9 cellular contexts compared by ENCODE assay signal in genomic region chr19:5480427-5480836, GRCh38. TPM values are rescaled to one million over a fixed set of nuclear protein-coding genes. Genes with fewer than 3 reads are reported as not detected.
DNase-seq lines count a peak whose midpoint lies in the region; ATAC-seq and TF ChIP-seq lines count a peak whose summit lies in the region.
"Had no signal": no experiment of that assay in that cellular context is flagged by ENCODE, and none has a peak within 500 bp of the region (broad histone marks: within the 10 kb centered on the region; RNA-seq: fewer than 3 reads in every experiment).

No MANE protein-coding gene starts in this region.

- no peak overlapping the region for H2BK12ac ChIP-seq in H9 (ENCODE audit: insufficient read length, low read depth, low read length)

- no peak for ATAC-seq in omental fat pad (ENCODE audit: low FRiP score)

- H3K4me1 Mint-ChIP-seq in H9, result peaks cover 8 to 17% of the 10 kb centered on the region in 2 experiments
- no peaks in the 10 kb centered on the region for H3K4me1 Mint-ChIP-seq in CD8-positive, alpha-beta memory T cell

- no peak overlapping the region for H4K91ac ChIP-seq in H9 (ENCODE audit: insufficient read length, low read depth, low read length)

- peaks cover 76% of the 10 kb centered on the region for H3K27me3 Mint-ChIP-seq in H9 (ENCODE audit: low read depth)
- H3K27me3 Mint-ChIP-seq in CD8-positive, alpha-beta memory T cell, result peaks cover 24 to 59% of the 10 kb centered on the region in 2 donors

- H3K23ac ChIP-seq in H9 (ENCODE audit: insufficient read length, low read depth, low read length), result no peak overlapping the region

- CTCF ChIA-PET in CD8-positive, alpha-beta memory T cell (lab: Charles Lee), result no interaction called here

- H4K20me1 ChIP-seq in H9 (ENCODE audit: control insufficient read depth, insufficient read depth, insufficient read length), result no peaks in the 10 kb centered on the region

- no peak overlapping the region for H3K18ac ChIP-seq in H9 (ENCODE audit: insufficient read length, low read depth, low read length)

- H3K4ac ChIP-seq in H9 (ENCODE audit: low read depth, low read length), result no peak overlapping the region

- H3K27ac Mint-ChIP-seq in H9, result no peak overlapping the region; a peak in 1 of 7 replicates
- H3K27ac Mint-ChIP-seq in CD8-positive, alpha-beta memory T cell, result no peak overlapping the region

- H3K4me1 ChIP-seq in BE2C, result no peaks in the 10 kb centered on the region
- no peaks in the 10 kb centered on the region for H3K4me1 ChIP-seq in H9 (ENCODE audit: insufficient read depth, low read length)
- H3K4me1 ChIP-seq in CD8-positive, alpha-beta memory T cell (ENCODE audit: insufficient read depth, low read length), result no peaks in the 10 kb centered on the region

- no peaks in the 10 kb centered on the region for H3K36me3 ChIP-seq in BE2C
- no peaks in the 10 kb centered on the region for H3K36me3 ChIP-seq in CD8-positive, alpha-beta memory T cell (ENCODE audit: insufficient read depth, low read length)

- H4K5ac ChIP-seq in H9 (ENCODE audit: insufficient read length, low read depth, low read length), result no peak overlapping the region

- POLR2A ChIA-PET in CD8-positive, alpha-beta memory T cell (lab: Charles Lee), result no interaction called here

- no peak overlapping the region for H2BK120ac ChIP-seq in H9 (ENCODE audit: low read depth, low read length, poor library complexity, severe bottlenecking)

- peak; percentile 65 for TF ChIP-seq CTCF in BE2C (IDR thresholded peaks at IDR 0.05; ENCODE audit: low read depth, low read length)
- TF ChIP-seq CTCF in H9 (conservative IDR thresholded peaks at IDR 0.05), result peak; percentile 79
- peak; percentile 55 for TF ChIP-seq CTCF in fibroblast of mammary gland (conservative IDR thresholded peaks at IDR 0.05; ENCODE audit: control insufficient read depth, insufficient read depth, low read depth, low read length)
- TF ChIP-seq CTCF in omental fat pad (IDR thresholded peaks at IDR 0.05), result no peak

- no peaks in the 10 kb centered on the region for H3K23me2 ChIP-seq in H9 (ENCODE audit: insufficient read length, low read depth, low read length, poor library complexity, severe bottlenecking)

- H4K8ac ChIP-seq in H9 (replicated peaks; ENCODE audit: insufficient read length, low read depth, low read length), result no peak overlapping the region

- H2BK20ac ChIP-seq in H9 (ENCODE audit: low read depth, low read length, poor library complexity, severe bottlenecking), result no peak overlapping the region

- H3K79me2 ChIP-seq in H9 (ENCODE audit: insufficient read depth, low read length), result no peaks in the 10 kb centered on the region

- H3K27ac ChIP-seq in H9 (ENCODE audit: insufficient read length, low read depth, low read length), result no peak overlapping the region
- no peak overlapping the region for H3K27ac ChIP-seq in CD8-positive, alpha-beta memory T cell (ENCODE audit: low read depth, low read length)
- H3K27ac ChIP-seq: epithelial cell of prostate had no signal

- no peaks in the 10 kb centered on the region; a peak in 1 of 7 replicates for H3K36me3 Mint-ChIP-seq in H9 (ENCODE audit: insufficient read depth in 1 of 3, low read depth in 3 of 3)
- peaks cover 0 to 4% (median 3%) of the 10 kb centered on the region in 3 donors for H3K36me3 Mint-ChIP-seq in CD8-positive, alpha-beta memory T cell

- H3K4me3 ChIP-seq in BE2C (ENCODE audit: low read depth, low read length), result no peak overlapping the region
- no peak overlapping the region for H3K4me3 ChIP-seq in fibroblast of mammary gland (ENCODE audit: control insufficient read depth, low read depth, low read length)
- H3K4me3 ChIP-seq in CD8-positive, alpha-beta memory T cell (ENCODE audit: low read length), result no peak overlapping the region

- H2BK15ac ChIP-seq in H9 (ENCODE audit: low read depth, low read length), result no peak overlapping the region

- no peaks in the 10 kb centered on the region for H3K79me1 ChIP-seq in H9 (ENCODE audit: insufficient read depth, low read depth, low read length, poor library complexity, severe bottlenecking)

- peak overlapping the region in 1 of 2 experiments; percentile 27; a peak in 1 of 5 replicates for H3K4me3 Mint-ChIP-seq in H9
- H3K4me3 Mint-ChIP-seq in CD8-positive, alpha-beta memory T cell, result no peak overlapping the region

- peaks cover 11% of the 10 kb centered on the region for H3K27me3 ChIP-seq in BE2C
- no peaks in the 10 kb centered on the region for H3K27me3 ChIP-seq in H9 (ENCODE audit: insufficient read depth, low read length)
- H3K27me3 ChIP-seq in CD8-positive, alpha-beta memory T cell (ENCODE audit: insufficient read depth, low read length, poor library complexity, severe bottlenecking), result no peaks in the 10 kb centered on the region

- peaks cover 4 to 24% of the 10 kb centered on the region in 2 experiments; a peak in 4 of 5 replicates for H3K9me3 Mint-ChIP-seq in H9
- H3K9me3 Mint-ChIP-seq in CD8-positive, alpha-beta memory T cell, result peaks cover 2 to 8% (median 6%) of the 10 kb centered on the region in 5 donors

- no peak overlapping the region for H3K4me2 ChIP-seq in H9 (ENCODE audit: insufficient read depth, insufficient read length, low read length)

- no peak overlapping the region for H2BK5ac ChIP-seq in H9 (ENCODE audit: insufficient read length, low read length)

- no peak overlapping the region for H3K9ac ChIP-seq in H9 (ENCODE audit: extremely low read depth, insufficient read length, low read length)

- no peak overlapping the region for H2AFZ ChIP-seq in H9 (ENCODE audit: low read length)

- no peaks in the 10 kb centered on the region for H3K9me3 ChIP-seq in BE2C
- H3K9me3 ChIP-seq in H9 (ENCODE audit: control insufficient read depth, low read depth, low read length), result no peaks in the 10 kb centered on the region
- no peaks in the 10 kb centered on the region for H3K9me3 ChIP-seq in CD8-positive, alpha-beta memory T cell (ENCODE audit: low read length)

- H3T11ph ChIP-seq in H9 (ENCODE audit: low read length), result no peak overlapping the region

- DNase-seq in BE2C (peak; percentile 43), H9 (peak; percentile 64), fibroblast of mammary gland (ENCODE audit: low read depth) (peak; percentile 35), NCI-H128 (lab: John Stamatoyannopoulos, UW; ENCODE audit: unreplicated experiment) (no peak), omental fat pad (ENCODE audit: low spot score) (no peak)
- DNase-seq in activated CD4-positive, alpha-beta T cell treated with anti-CD3 and anti-CD28 coated beads for 48 hours, result peak; percentile 61
- peak in 2 of 3 donors; percentile 3 to 8 for DNase-seq in stimulated activated CD4-positive, alpha-beta T cell treated with anti-CD3 and anti-CD28 coated beads, TNF-alpha, amount 100 ng/mL, for 1 hour (ENCODE audit: low read depth in 3 of 3, low spot score in 1 of 3)
- no peak for DNase-seq in CD8-positive, alpha-beta memory T cell

- no CpG with 5 or more reads among the region's 6 CpGs for WGBS in H9 (ENCODE audit: extremely low coverage, insufficient read length, low lambda C conversion rate)

- no peak overlapping the region for H3K14ac ChIP-seq in H9 (ENCODE audit: insufficient read depth, low read length)

- no peak overlapping the region for H2AK5ac ChIP-seq in H9 (ENCODE audit: insufficient read length, low read length)

- H3K56ac ChIP-seq in H9 (ENCODE audit: insufficient read length, low read depth, low read length), result no peak overlapping the region

RNA-seq across cellular contexts. Expression of gene ZNRF4, which starts 25.2 kb away (rescaled TPM):
- polyA plus RNA-seq in BE2C (2012; ENCODE audit: insufficient read depth, insufficient read length, low read depth), result not detected
- not detected in 2 replicates for total RNA-seq in H9 (2021)
- total RNA-seq in CD8-positive, alpha-beta memory T cell, result not detected
- polyA plus RNA-seq in CD8-positive, alpha-beta memory T cell, result not detected
- not detected for total RNA-seq in omental fat pad

Comparison
In these comparisons a context has a peak if more than half of its experiments do, and no peak if none do; other contexts are left out.
1. DNase-seq: peak in BE2C (single experiment), H9 (single experiment), activated CD4-positive, alpha-beta T cell treated with anti-CD3 and anti-CD28 coated beads for 48 hours (single experiment), fibroblast of mammary gland (single experiment) and stimulated activated CD4-positive, alpha-beta T cell treated with anti-CD3 and anti-CD28 coated beads, TNF-alpha, amount 100 ng/mL, for 1 hour (2 of 3); none in NCI-H128 (single experiment), CD8-positive, alpha-beta memory T cell (0 of 5) and omental fat pad (single experiment).
2. CTCF ChIP-seq: peak in BE2C (single experiment), H9 (single experiment) and fibroblast of mammary gland (single experiment); none in omental fat pad (0 of 3).